ENCODE assay signal across 14 cellular contexts in genomic region chr10:96096958-96097357, GRCh38. TPM values are rescaled to one million over a fixed set of nuclear protein-coding genes. Genes with fewer than 3 reads are reported as not detected.
DNase-seq lines count a peak whose midpoint lies in the region; ATAC-seq and TF ChIP-seq lines count a peak whose summit lies in the region.
"Had no signal": no experiment of that assay in that cellular context is flagged by ENCODE, and none has a peak within 500 bp of the region (broad histone marks: within the 10 kb centered on the region; RNA-seq: fewer than 3 reads in every experiment).

No MANE protein-coding gene starts in this region.

- H3K79me2 ChIP-seq in GM23338 (replicated peaks; ENCODE audit: insufficient read depth) (no peaks in the 10 kb centered on the region), OCI-LY7 (ENCODE audit: insufficient read depth, low read depth, low read length) (no peaks in the 10 kb centered on the region)

- no peak overlapping the region for H3K4me3 Mint-ChIP-seq in GM23338
- H3K4me3 Mint-ChIP-seq: CD4-positive, alpha-beta T cell had no signal

- no peaks in the 10 kb centered on the region for H3K4me1 Mint-ChIP-seq in GM23338

- ATAC-seq in GM23338: no peak

- no peaks in the 10 kb centered on the region for H3F3A ChIP-seq in GM23338 (replicated peaks; ENCODE audit: low read depth)

- TF ChIP-seq CTCF in GM23338 (conservative IDR thresholded peaks at IDR 0.05; ENCODE audit: low read depth in 2 of 2): no peak
- TF ChIP-seq CTCF in OCI-LY7 (conservative IDR thresholded peaks at IDR 0.05; ENCODE audit: low read length): no peak

- H3K9me3 ChIP-seq in OCI-LY7 (ENCODE audit: low read length): no peaks in the 10 kb centered on the region
- H3K9me3 ChIP-seq: Caco-2 had no signal

- no peaks in the 10 kb centered on the region for H4K20me1 ChIP-seq in GM23338 (replicated peaks; ENCODE audit: insufficient read depth)
- H4K20me1 ChIP-seq in OCI-LY7 (ENCODE audit: insufficient read depth, low read length): no peaks in the 10 kb centered on the region

- H3K4me1 ChIP-seq in GM23338 (ENCODE audit: insufficient read depth) (no peaks in the 10 kb centered on the region), OCI-LY7 (ENCODE audit: insufficient read depth, low read length, poor library complexity, severe bottlenecking) (no peaks in the 10 kb centered on the region)

- DNase-seq in SKM-1 treated with dmso at 0.1 percent for 144 hours (lab: John Stamatoyannopoulos, UW; ENCODE audit: unreplicated experiment) (peak; percentile 32), SKM-1 (lab: John Stamatoyannopoulos, UW; ENCODE audit: unreplicated experiment) (no peak), GM23338 (ENCODE audit: low spot score) (no peak), OCI-LY7 (ENCODE audit: low spot score) (no peak), NCI-H446 (lab: John Stamatoyannopoulos, UW) (no peak), DMS79 treated with DMSO at 0.1 percent for 48 hours (lab: John Stamatoyannopoulos, UW) (no peak)
- DNase-seq in activated CD8-positive, alpha-beta memory T cell treated with anti-CD3 and anti-CD28 coated beads for 24 hours: no peak
- DNase-seq: ACHN; Caco-2; CD4-positive, alpha-beta T cell; GDM1; HCEC 1CT had no signal

- H3K27ac ChIP-seq in GM23338 (ENCODE audit: low read depth) (no peak overlapping the region), OCI-LY7 (ENCODE audit: low read depth, low read length, poor library complexity, severe bottlenecking) (no peak overlapping the region)
- H3K27ac ChIP-seq: C4-2B, HL-60 had no signal

- H3K27me3 ChIP-seq in GM23338 (ENCODE audit: insufficient read depth): peaks cover 22% of the 10 kb centered on the region; the same call in 1 of the 2 replicates

- intact Hi-C loops in OCI-LY7 (cut with micrococcal nuclease; ENCODE audit: unreplicated experiment): no loop called here

- no TSS peak for BruUV-seq in OCI-LY7 (replicated peaks; lab: Mats Ljungman, UMichigan)

- H3K36me3 ChIP-seq in GM23338 (ENCODE audit: insufficient read depth): no peaks in the 10 kb centered on the region
- H3K36me3 ChIP-seq in OCI-LY7 (ENCODE audit: insufficient read depth, low read length): no peaks in the 10 kb centered on the region

- peaks cover 9% of the 10 kb centered on the region for H3K27me3 Mint-ChIP-seq in GM23338 (ENCODE audit: insufficient read depth, low read depth, poor library complexity)

- POLR2A ChIA-PET in OCI-LY7 (lab: Charles Lee): interaction anchor here (1.0 kb wide), 1 partner anchor 11 kb away, joined by 3 read pairs; no protein-coding TSS in a partner anchor

- 0 out of 2 replicates have a peak overlapping the region, but pooled peaks have one; percentile 23 for H2AFZ ChIP-seq in GM23338
- peak overlapping the region; percentile 2; the same call in 1 of the 2 replicates for H2AFZ ChIP-seq in OCI-LY7 (ENCODE audit: low read length)

- H3K36me3 Mint-ChIP-seq in GM23338 (ENCODE audit: low read depth): no peaks in the 10 kb centered on the region

- H3K4me3 ChIP-seq in GM23338 (no peak overlapping the region), OCI-LY7 (ENCODE audit: low read depth, low read length, poor library complexity, severe bottlenecking) (no peak overlapping the region)

- CTCF ChIA-PET in OCI-LY7 (lab: Charles Lee; ENCODE audit: unreplicated experiment): no interaction called here

- no peaks in the 10 kb centered on the region for H3K9me2 ChIP-seq in GM23338 (ENCODE audit: insufficient read depth)
- no peaks in the 10 kb centered on the region for H3K9me2 ChIP-seq in OCI-LY7 (ENCODE audit: insufficient read depth, low read length)

- H3K9me3 Mint-ChIP-seq in GM23338: no peaks in the 10 kb centered on the region

- H3K27ac Mint-ChIP-seq in GM23338: no peak overlapping the region
- H3K27ac Mint-ChIP-seq: CD4-positive, alpha-beta T cell had no signal

- H3K4me2 ChIP-seq in GM23338 (no peak overlapping the region), OCI-LY7 (ENCODE audit: low read length) (no peak overlapping the region)

TF ChIP-seq in GM23338, 12 proteins besides CTCF, POLR2A, EP300 and RAD21 (continues in another document):
- TF ChIP-seq POLR2AphosphoS5 (IDR thresholded peaks at IDR 0.05; ENCODE audit: low read depth) (no peak), STAT1 (IDR thresholded peaks at IDR 0.05; ENCODE audit: unreplicated experiment) (no peak), ZNF331 (CRISPR knock-in tag; IDR thresholded peaks at IDR 0.05; ENCODE audit: low read depth) (no peak), ETS1 (IDR thresholded peaks at IDR 0.05) (no peak), CREB1 (CRISPR knock-in tag; IDR thresholded peaks at IDR 0.05; ENCODE audit: low read depth) (no peak), ZNF462 (CRISPR knock-in tag; IDR thresholded peaks at IDR 0.05) (no peak), EZH2phosphoT487 (IDR thresholded peaks at IDR 0.05; ENCODE audit: unreplicated experiment) (no peak), EZH2 (IDR thresholded peaks at IDR 0.05; ENCODE audit: low read depth, unreplicated experiment) (no peak)

RNA-seq across cellular contexts. Expression of gene ZNF518A, which starts 33.1 kb away (rescaled TPM):
- 44.6 and 46.3 TPM in 2 replicates for total RNA-seq in GM23338 (2014; rRNA removed; shearing (Covaris generic))
- polyA plus RNA-seq in GM23338 (2016; fragmentation: Nextera tagmentation; extraction: Ambion mirVana): 43.1 and 52.1 TPM in 2 replicates
- 19.0 and 19.4 TPM in 2 replicates for total RNA-seq in OCI-LY7 (2014; rRNA removed; shearing (Covaris generic))
- total RNA-seq in OCI-LY7 (2022): 19.7 and 24.7 TPM in 2 replicates

RNA-seq across cellular contexts. Expression of gene CCNJ, which starts 53.6 kb away (rescaled TPM):
- total RNA-seq in GM23338 (2014; rRNA removed; shearing (Covaris generic)): 29.6 and 31.6 TPM in 2 replicates
- polyA plus RNA-seq in GM23338 (2016; fragmentation: Nextera tagmentation; extraction: Ambion mirVana): 11.6 and 14.1 TPM in 2 replicates
- total RNA-seq in OCI-LY7 (2014; rRNA removed; shearing (Covaris generic)): 5.6 and 8.2 TPM in 2 replicates
- total RNA-seq in OCI-LY7 (2022): 13.3 and 14.5 TPM in 2 replicates
